23 cellular contexts compared by ENCODE assay signal in genomic region chr6:148698671-148699180, GRCh38.
"Had no signal": no experiment of that assay in that cellular context is flagged by ENCODE, and none has a peak within 500 bp of the region (broad histone marks: within the 10 kb centered on the region; RNA-seq: fewer than 3 reads in every experiment).

No MANE protein-coding gene starts in this region.

- H3K27ac Mint-ChIP-seq: dendritic cell treated with granulocyte-macrophage colony-stimulating factor and Interleukin-4, amounts not matched to agents 40 ng/mL and 50 ng/mL, for 4 days; effector memory CD8-positive, alpha-beta T cell; endodermal cell had no signal

- H3K27me3 ChIP-seq: colonic mucosa, esophagus squamous epithelium, gastrocnemius medialis, heart right ventricle, left lung had no signal

- H3K36me3 ChIP-seq: colonic mucosa, esophagus squamous epithelium, gastrocnemius medialis, heart right ventricle, left lung, lower lobe of right lung had no signal

- H3K9me3 Mint-ChIP-seq: dendritic cell treated with granulocyte-macrophage colony-stimulating factor and Interleukin-4, amounts not matched to agents 40 ng/mL and 50 ng/mL, for 4 days; effector memory CD8-positive, alpha-beta T cell had no signal

- H3K27me3 Mint-ChIP-seq: dendritic cell treated with granulocyte-macrophage colony-stimulating factor and Interleukin-4, amounts not matched to agents 40 ng/mL and 50 ng/mL, for 4 days had no signal

- ATAC-seq: effector memory CD8-positive, alpha-beta T cell; esophagus mucosa; gastrocnemius medialis; heart right ventricle; left cardiac atrium; left lung; left ventricle myocardium superior; lower lobe of right lung had no signal

- H3K9me3 ChIP-seq: colonic mucosa, esophagus squamous epithelium, gastrocnemius medialis, lower lobe of right lung had no signal

- H3K4me3 ChIP-seq: colonic mucosa, esophagus squamous epithelium, gastrocnemius medialis, heart right ventricle, left lung, lower lobe of right lung had no signal

- DNase-seq: colonic mucosa; cortex of kidney; effector CD8-positive, alpha-beta T cell; effector memory CD8-positive, alpha-beta T cell; endodermal cell; erythroblast; esophagus squamous epithelium; foreskin fibroblast; foreskin melanocyte; gastrocnemius medialis; glutamatergic neuron; head of caudate nucleus; heart right ventricle; hippocampal formation; left cardiac atrium; left lung; left ventricle myocardium superior; lower lobe of right lung; mesendoderm; midbrain had no signal

- H3K27ac ChIP-seq: colonic mucosa, epithelial cell of prostate, esophagus squamous epithelium, gastrocnemius medialis, heart right ventricle, left lung, lower lobe of right lung had no signal

- H3K4me3 Mint-ChIP-seq: dendritic cell treated with granulocyte-macrophage colony-stimulating factor and Interleukin-4, amounts not matched to agents 40 ng/mL and 50 ng/mL, for 4 days; effector memory CD8-positive, alpha-beta T cell; endodermal cell had no signal

- H3K4me1 ChIP-seq: colonic mucosa had no signal
